10 cellular contexts compared by ENCODE assay signal in genomic region chr3:108132727-108133373, GRCh38. TPM values are rescaled to one million over a fixed set of nuclear protein-coding genes. Genes with fewer than 3 reads are reported as not detected.
DNase-seq lines count a peak whose midpoint lies in the region; ATAC-seq and TF ChIP-seq lines count a peak whose summit lies in the region.
"Had no signal": no experiment of that assay in that cellular context is flagged by ENCODE, and none has a peak within 500 bp of the region (broad histone marks: within the 10 kb centered on the region; RNA-seq: fewer than 3 reads in every experiment).

No MANE protein-coding gene starts in this region.

- H3K4me3 ChIP-seq in Loucy (ENCODE audit: low read length, poor library complexity, severe bottlenecking) (peak overlapping the region; percentile 37), brain microvascular endothelial cell (ENCODE audit: low read depth, low read length) (no peak overlapping the region)
- H3K4me3 ChIP-seq: tibial artery had no signal

- peaks cover 77% of the 10 kb centered on the region for H3K4me1 ChIP-seq in Loucy (ENCODE audit: insufficient read depth, low read length, poor library complexity, severe bottlenecking)

- peak overlapping the region; percentile 67 for H3K4me3 Mint-ChIP-seq in natural killer cell treated with Interleukin-12 subunit alpha and Interleukin-12 subunit beta and Interleukin-15 and Interleukin-18, amount 100 ng/mL, for 72 hours

- TF ChIP-seq CTCF in Loucy (conservative IDR thresholded peaks at IDR 0.05; ENCODE audit: low read length): no peak
- no peak for TF ChIP-seq CTCF in brain microvascular endothelial cell (IDR thresholded peaks at IDR 0.05; ENCODE audit: low read depth, low read length, missing control alignments)

- H3K36me3 ChIP-seq in Loucy (ENCODE audit: insufficient read depth, low read length): peaks cover 6% of the 10 kb centered on the region; the same call in 1 of the 2 replicates
- no peaks in the 10 kb centered on the region for H3K36me3 ChIP-seq in brain microvascular endothelial cell (replicated peaks)
- H3K36me3 ChIP-seq: tibial artery had no signal

- no peaks in the 10 kb centered on the region for H3K27me3 ChIP-seq in Loucy (ENCODE audit: insufficient read depth, low read length, poor library complexity, severe bottlenecking)
- H3K27me3 ChIP-seq in brain microvascular endothelial cell (replicated peaks): no peaks in the 10 kb centered on the region
- H3K27me3 ChIP-seq: tibial artery had no signal

- H3K4me1 Mint-ChIP-seq in natural killer cell treated with Interleukin-12 subunit alpha and Interleukin-12 subunit beta and Interleukin-15 and Interleukin-18, amount 100 ng/mL, for 72 hours (ENCODE audit: low read depth in 2 of 2): peaks cover 49 to 61% of the 10 kb centered on the region in 2 donors

- H4K20me1 ChIP-seq in Loucy (ENCODE audit: insufficient read depth, low read length, poor library complexity, severe bottlenecking): no peaks in the 10 kb centered on the region

- no peak for ATAC-seq in natural killer cell treated with Interleukin-12 subunit alpha and Interleukin-12 subunit beta and Interleukin-15 and Interleukin-18, amount 100 ng/mL, for 72 hours
- no peak for ATAC-seq in HG02763 (IDR thresholded peaks at IDR 0.05; ENCODE audit: unreplicated experiment)

- DNase-seq in EL: peak; percentile 65
- DNase-seq in brain microvascular endothelial cell: peak; percentile 11
- DNase-seq in natural killer cell treated with Interleukin-12 subunit alpha and Interleukin-12 subunit beta and Interleukin-15 and Interleukin-18, amount 100 ng/mL, for 72 hours (ENCODE audit: low spot score): no peak
- no peak for DNase-seq in GOT3 (lab: John Stamatoyannopoulos, UW)
- no peak for DNase-seq in activated effector memory CD4-positive, alpha-beta T cell treated with anti-CD3 and anti-CD28 coated beads, Interleukin-2, amount 50 U/mL, for 16 hours
- DNase-seq in NCI-H2029 treated with DMSO at 0.1 percent for 48 hours (lab: John Stamatoyannopoulos, UW): no peak
- DNase-seq: effector CD8-positive, alpha-beta T cell; tibial artery had no signal

- H3K36me3 Mint-ChIP-seq in natural killer cell treated with Interleukin-12 subunit alpha and Interleukin-12 subunit beta and Interleukin-15 and Interleukin-18, amount 100 ng/mL, for 72 hours: peaks cover 26% of the 10 kb centered on the region

- no peak overlapping the region; the same call in 1 of the 2 replicates for H2AFZ ChIP-seq in Loucy (ENCODE audit: low read length)

- H3K9me3 Mint-ChIP-seq in natural killer cell treated with Interleukin-12 subunit alpha and Interleukin-12 subunit beta and Interleukin-15 and Interleukin-18, amount 100 ng/mL, for 72 hours: peaks cover 9% of the 10 kb centered on the region

- H3K9me2 ChIP-seq in Loucy (replicated peaks; ENCODE audit: low read depth, low read length): no peaks in the 10 kb centered on the region

- peak overlapping the region; percentile 49 for H3K9ac ChIP-seq in Loucy (ENCODE audit: low read depth, low read length, poor library complexity, severe bottlenecking)

- H3K27me3 Mint-ChIP-seq in natural killer cell treated with Interleukin-12 subunit alpha and Interleukin-12 subunit beta and Interleukin-15 and Interleukin-18, amount 100 ng/mL, for 72 hours: no peaks in the 10 kb centered on the region

- in situ Hi-C loops in brain microvascular endothelial cell (cut with HindIII; ENCODE audit: low pct_ligation_motif_present, low sequenced_read_pairs): no loop called here

- H3K4me2 ChIP-seq in Loucy (ENCODE audit: low read depth, low read length, poor library complexity, severe bottlenecking): peak overlapping the region; percentile 67

- H3F3A ChIP-seq in Loucy (ENCODE audit: low read depth): no peaks in the 10 kb centered on the region

- H3K27ac Mint-ChIP-seq in natural killer cell treated with Interleukin-12 subunit alpha and Interleukin-12 subunit beta and Interleukin-15 and Interleukin-18, amount 100 ng/mL, for 72 hours: peak overlapping the region; percentile 73 to 97

- no peaks in the 10 kb centered on the region for H3K9me3 ChIP-seq in Loucy (ENCODE audit: insufficient read depth, low read depth, low read length)
- H3K9me3 ChIP-seq: tibial artery had no signal

- H3K27ac ChIP-seq in brain microvascular endothelial cell: no peak overlapping the region
- H3K27ac ChIP-seq: tibial artery had no signal

- peaks cover 30% of the 10 kb centered on the region for H3K79me2 ChIP-seq in Loucy (ENCODE audit: insufficient read depth, low read length)

RNA-seq across cellular contexts. Expression of gene CD47, which starts 42.0 kb away (rescaled TPM):
- 100 to 1,000 TPM in 1 of 2 donors, 10 to 100 TPM in 1; 82.6 to 113 TPM for total RNA-seq in natural killer cell treated with Interleukin-12 subunit alpha and Interleukin-12 subunit beta and Interleukin-15 and Interleukin-18, amount 100 ng/mL, for 72 hours

Comparison
In these comparisons a context has a peak if more than half of its experiments do, and no peak if none do; other contexts are left out.
1. DNase-seq: peak in EL (single experiment) and brain microvascular endothelial cell (single experiment); none in natural killer cell treated with Interleukin-12 subunit alpha and Interleukin-12 subunit beta and Interleukin-15 and Interleukin-18, amount 100 ng/mL, for 72 hours (single experiment), GOT3 (single experiment), activated effector memory CD4-positive, alpha-beta T cell treated with anti-CD3 and anti-CD28 coated beads, Interleukin-2, amount 50 U/mL, for 16 hours (single experiment) and NCI-H2029 treated with DMSO at 0.1 percent for 48 hours (single experiment).